Comparison of ENCODE assay signal across 12 cellular contexts in the genomic region with DNA sequence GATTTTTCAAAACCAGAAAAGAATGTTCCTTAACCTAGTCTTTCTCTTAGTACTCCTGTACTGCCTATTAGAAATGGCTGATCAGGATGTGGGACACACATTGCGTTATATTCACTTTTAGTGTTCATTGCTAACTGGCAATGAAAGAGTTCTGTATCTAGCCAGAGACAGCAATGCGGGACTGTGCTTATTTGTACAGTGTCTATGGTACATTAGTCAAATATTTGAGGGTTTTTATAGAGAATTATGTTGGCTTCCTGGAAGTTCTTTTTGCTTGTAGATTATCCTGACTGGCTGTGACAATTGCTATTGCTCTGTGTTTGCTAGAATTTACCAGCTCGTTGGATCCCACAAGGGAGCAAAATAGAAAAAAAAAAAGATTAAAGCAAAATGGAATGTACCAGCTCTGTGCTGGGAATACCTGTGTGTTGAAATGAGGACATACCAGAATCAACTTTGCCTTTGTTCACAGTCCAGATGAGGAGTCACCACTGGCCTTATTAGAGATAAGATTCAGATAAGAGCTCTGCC. TPM values are rescaled to one million over a fixed set of nuclear protein-coding genes. Genes with fewer than 3 reads are reported as not detected.
DNase-seq lines count a peak whose midpoint lies in the region; ATAC-seq, FAIRE-seq and TF ChIP-seq lines count a peak whose summit lies in the region.
"Had no signal": no experiment of that assay in that cellular context is flagged by ENCODE, and none has a peak within 500 bp of the region (broad histone marks: within the 10 kb centered on the region; RNA-seq: fewer than 3 reads in every experiment).

No MANE protein-coding gene starts in this region.

- no peak overlapping the region for H3K4me3 ChIP-seq in astrocyte of the spinal cord (ENCODE audit: low read depth, low read length)
- peak overlapping the region in 1 of 3 experiments; percentile 33 for H3K4me3 ChIP-seq in keratinocyte (ENCODE audit: control insufficient read depth in 2 of 3, extremely low read depth in 1 of 3, insufficient read depth in 2 of 3, low read depth in 1 of 3, low read length in 3 of 3)
- no peak overlapping the region for H3K4me3 ChIP-seq in transverse colon
- H3K4me3 ChIP-seq in aorta (ENCODE audit: low read length in 2 of 2): no peak overlapping the region

- dilution Hi-C loops in keratinocyte (cut with MboI; ENCODE audit: extremely low pct_ligation_motif_present, low sequenced_read_pairs): no loop called here

- DNase-seq in H4 (ENCODE audit: low spot score): peak; percentile 63
- DNase-seq in astrocyte of the spinal cord (ENCODE audit: low read depth, low spot score): peak; percentile 77
- DNase-seq in keratinocyte (ENCODE audit: low read depth, low spot score): no peak
- no peak for DNase-seq in stimulated activated effector memory CD8-positive, alpha-beta T cell treated with anti-CD3 and anti-CD28 coated beads, Interleukin-12 subunit alpha, Interleukin-12 subunit beta, amount 100 ng/mL, for 72 hours (ENCODE audit: low spot score in 2 of 2)
- DNase-seq in DMS153 treated with DMSO at 0.1 percent for 48 hours (lab: John Stamatoyannopoulos, UW; ENCODE audit: unreplicated experiment): no peak
- DNase-seq in transverse colon: no peak
- no peak for DNase-seq in COR-L47 (lab: John Stamatoyannopoulos, UW)
- DNase-seq in aorta: no peak
- DNase-seq: H7, NCI-H2029, T-helper 17 cell had no signal

- H3K9ac ChIP-seq in keratinocyte (ENCODE audit: control insufficient read depth, extremely low read depth, insufficient read depth, low read length): peak overlapping the region; percentile 23

- no peak for TF ChIP-seq POLR2A in transverse colon (IDR thresholded peaks at IDR 0.05)

- TF ChIP-seq CTCF in astrocyte of the spinal cord (IDR thresholded peaks at IDR 0.05; ENCODE audit: low read depth, low read length) (no peak), keratinocyte (optimal IDR thresholded peaks at IDR 0.05 in 1 of 3, IDR thresholded peaks at IDR 0.05 in 1 of 3, conservative IDR thresholded peaks at IDR 0.05 in 1 of 3; ENCODE audit: extremely low read depth in 1 of 3, insufficient read depth in 2 of 3, low read length in 3 of 3) (no peak), transverse colon (IDR thresholded peaks at IDR 0.05) (no peak)

- H3K27me3 ChIP-seq in keratinocyte (ENCODE audit: control insufficient read depth, extremely low read depth, insufficient read depth, low read length): no peaks in the 10 kb centered on the region
- no peaks in the 10 kb centered on the region for H3K27me3 ChIP-seq in transverse colon
- H3K27me3 ChIP-seq in aorta (ENCODE audit: control insufficient read depth in 1 of 2, insufficient read depth in 2 of 2, low read length in 1 of 2): no peaks in the 10 kb centered on the region

- no peaks in the 10 kb centered on the region for H4K20me1 ChIP-seq in keratinocyte (ENCODE audit: control insufficient read depth, extremely low read depth, insufficient read depth, low read length)

- H3K79me2 ChIP-seq in keratinocyte (ENCODE audit: control insufficient read depth, insufficient read depth, low read length): no peaks in the 10 kb centered on the region

- H2AFZ ChIP-seq in keratinocyte (ENCODE audit: control insufficient read depth, low read length): peak overlapping the region; percentile 82

- peaks cover 12% of the 10 kb centered on the region for H3K4me1 Mint-ChIP-seq in stimulated activated effector memory CD8-positive, alpha-beta T cell treated with anti-CD3 and anti-CD28 coated beads, Interleukin-12 subunit alpha, Interleukin-12 subunit beta, amount 100 ng/mL, for 72 hours

- 30 to 39% methylated on average over 3 of the region's 3 CpGs for WGBS in transverse colon (ENCODE audit: low coverage in 1 of 2), 2 donors
- WGBS in aorta, 2 donors: 21% methylated on average over 3 of the region's 3 CpGs

- H3K4me3 Mint-ChIP-seq in stimulated activated effector memory CD8-positive, alpha-beta T cell treated with anti-CD3 and anti-CD28 coated beads, Interleukin-12 subunit alpha, Interleukin-12 subunit beta, amount 100 ng/mL, for 72 hours: no peak overlapping the region
- H3K4me3 Mint-ChIP-seq: T-helper 17 cell had no signal

- H3K36me3 Mint-ChIP-seq in stimulated activated effector memory CD8-positive, alpha-beta T cell treated with anti-CD3 and anti-CD28 coated beads, Interleukin-12 subunit alpha, Interleukin-12 subunit beta, amount 100 ng/mL, for 72 hours: no peaks in the 10 kb centered on the region

- H3K9me1 ChIP-seq in keratinocyte (ENCODE audit: control insufficient read depth, extremely low read depth, insufficient read depth, low read length): no peaks in the 10 kb centered on the region

- H3K36me3 ChIP-seq in keratinocyte (ENCODE audit: control insufficient read depth in 2 of 2, extremely low read depth in 1 of 2, insufficient read depth in 2 of 2, low read length in 2 of 2): no peaks in the 10 kb centered on the region
- H3K36me3 ChIP-seq in transverse colon: no peaks in the 10 kb centered on the region
- no peaks in the 10 kb centered on the region for H3K36me3 ChIP-seq in aorta (ENCODE audit: control insufficient read depth in 1 of 2, insufficient read depth in 2 of 2, low read length in 1 of 2)

- peaks cover 5% of the 10 kb centered on the region for H3K9me3 Mint-ChIP-seq in stimulated activated effector memory CD8-positive, alpha-beta T cell treated with anti-CD3 and anti-CD28 coated beads, Interleukin-12 subunit alpha, Interleukin-12 subunit beta, amount 100 ng/mL, for 72 hours

- peak; percentile 87 for FAIRE-seq in keratinocyte (lab: Jason Lieb, UNC)

- peak overlapping the region; percentile 78 for H3K27ac ChIP-seq in keratinocyte (ENCODE audit: control insufficient read depth, insufficient read depth, low read length)
- H3K27ac ChIP-seq in transverse colon: peak overlapping the region in 2 of 4 donors; percentile 39
- H3K27ac ChIP-seq in aorta (ENCODE audit: low read depth in 1 of 2, low read length in 2 of 2): no peak overlapping the region

- H3K4me1 ChIP-seq in keratinocyte (ENCODE audit: control insufficient read depth, extremely low read depth, insufficient read depth, low read length) (peaks cover 45% of the 10 kb centered on the region), transverse colon (peaks cover 0 to 28% (median 5%) of the 10 kb centered on the region in 4 donors), aorta (ENCODE audit: control insufficient read depth in 1 of 2, insufficient read depth in 2 of 2, low read length in 2 of 2) (peaks cover 4% of the 10 kb centered on the region in 2 donors)

- no peak for TF ChIP-seq EP300 in transverse colon (IDR thresholded peaks at IDR 0.05; ENCODE audit: low read depth)

- H3K9me3 ChIP-seq in keratinocyte (ENCODE audit: control insufficient read depth, low read depth, low read length) (no peaks in the 10 kb centered on the region), transverse colon (no peaks in the 10 kb centered on the region), aorta (ENCODE audit: control insufficient read depth, low read length) (no peaks in the 10 kb centered on the region)

- peak; percentile 31 for ATAC-seq in stimulated activated effector memory CD8-positive, alpha-beta T cell treated with anti-CD3 and anti-CD28 coated beads, Interleukin-12 subunit alpha, Interleukin-12 subunit beta, amount 100 ng/mL, for 72 hours
- no peak for ATAC-seq in aorta (ENCODE audit: low FRiP score)
- ATAC-seq: T-helper 17 cell had no signal

- H3K27ac Mint-ChIP-seq in stimulated activated effector memory CD8-positive, alpha-beta T cell treated with anti-CD3 and anti-CD28 coated beads, Interleukin-12 subunit alpha, Interleukin-12 subunit beta, amount 100 ng/mL, for 72 hours: no peak overlapping the region
- H3K27ac Mint-ChIP-seq: activated naive CD4-positive, alpha-beta T cell treated with anti-CD3 and anti-CD28 coated beads, Interleukin-2, amount 50 U/mL, for 72 hours; T-helper 17 cell had no signal

- peak overlapping the region; percentile 76 for H3K4me2 ChIP-seq in keratinocyte (ENCODE audit: control insufficient read depth, extremely low read depth, insufficient read depth, low read depth, low read length)

- in situ Hi-C loops in astrocyte of the spinal cord (cut with HindIII; ENCODE audit: low sequenced_read_pairs) (no loop called here), transverse colon (cut with MboI; ENCODE audit: low pct_ligation_motif_present in 1 of 4, low pct_unique_long_range_greater_than_20kb in 1 of 4, low sequenced_read_pairs in 3 of 4) (no loop called here)

- intact Hi-C loops in transverse colon (cut with DNase I; ENCODE audit: low total_unique reads): no loop called here
- intact Hi-C loops in aorta (cut with DNase I): no loop called here

RNA-seq across cellular contexts. Expression of gene IFNGR1, which starts 22.4 kb away (rescaled TPM):
- total RNA-seq in H4 (2014; rRNA removed; shearing (Covaris generic)): 21.9 and 39.1 TPM in 2 replicates
- polyA plus RNA-seq in keratinocyte (54.8 to 150 TPM (median 109 TPM) in 3 replicates), aorta (10 to 100 TPM; 46.1 to 59.5 TPM)
- 181 TPM for polyA plus RNA-seq in keratinocyte (2011; ENCODE audit: low read depth)
- 29.1 and 70.4 TPM in 2 replicates for polyA plus RNA-seq in keratinocyte (2011; cell fraction: cytosol; rRNA removed)
- 152 and 195 TPM in 2 replicates for polyA plus RNA-seq in keratinocyte (2011; cell fraction: nucleus; rRNA removed)
- 55.4 and 136 TPM in 2 replicates for polyA plus RNA-seq in keratinocyte (2012; ENCODE audit: low replicate concordance)
- polyA minus RNA-seq in keratinocyte: 25.6 to 52.1 TPM (median 50.6 TPM) in 3 replicates
- polyA minus RNA-seq in keratinocyte (2011; cell fraction: cytosol; rRNA and poly(A)+ RNA removed): 49.1 TPM
- polyA minus RNA-seq in keratinocyte (2011; cell fraction: nucleus; rRNA and poly(A)+ RNA removed): 150 and 198 TPM in 2 replicates
- total RNA-seq in transverse colon (100 to 1,000 TPM in 2 of 4 donors, 10 to 100 TPM in 1, 1 to 10 TPM in 1; 7.0 to 116 (median 86.8) TPM), aorta (10 to 100 TPM; 64.4 to 82.8 TPM)

Comparison
In these comparisons a context has a peak if more than half of its experiments do, and no peak if none do; other contexts are left out.
1. DNase-seq: peak in H4 (single experiment) and astrocyte of the spinal cord (single experiment); none in keratinocyte (single experiment), stimulated activated effector memory CD8-positive, alpha-beta T cell treated with anti-CD3 and anti-CD28 coated beads, Interleukin-12 subunit alpha, Interleukin-12 subunit beta, amount 100 ng/mL, for 72 hours (0 of 2), DMS153 treated with DMSO at 0.1 percent for 48 hours (single experiment), transverse colon (single experiment), COR-L47 (single experiment) and aorta (0 of 2).